ENCODE assay signal across 17 cellular contexts in the genomic region with DNA sequence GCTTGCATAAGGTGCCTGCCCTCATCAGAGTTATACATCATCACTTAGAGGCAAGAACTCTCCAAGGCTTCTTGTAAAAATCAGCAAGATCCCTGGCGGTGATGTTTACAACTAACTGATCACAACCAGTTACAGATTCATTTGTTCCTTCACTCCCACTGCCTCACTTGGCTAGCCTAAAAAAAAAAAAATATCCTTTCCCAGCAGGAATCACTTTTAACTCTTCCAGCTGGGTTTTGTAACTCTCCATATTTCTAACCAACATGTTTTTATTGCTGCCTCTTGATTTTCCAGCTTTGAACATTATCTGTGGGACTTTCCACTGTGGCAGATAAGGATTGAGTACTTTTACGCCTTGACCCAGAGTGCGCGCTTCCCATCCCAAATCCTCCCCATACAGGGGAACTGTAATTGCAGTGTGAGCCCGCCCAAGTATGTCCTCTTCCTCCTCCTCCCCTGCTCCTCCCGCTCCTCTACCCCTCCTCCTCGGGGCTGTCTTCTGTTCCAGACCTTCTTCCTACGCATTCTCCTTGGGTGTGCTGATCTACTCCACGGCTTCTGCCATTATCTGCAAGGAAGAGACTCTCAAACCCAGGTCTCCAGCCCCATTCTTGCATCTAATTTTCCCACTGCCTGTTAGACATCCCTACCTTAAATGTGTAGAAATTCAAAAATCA. TPM values are rescaled to one million over a fixed set of nuclear protein-coding genes. Genes with fewer than 3 reads are reported as not detected.
DNase-seq lines count a peak whose midpoint lies in the region; ATAC-seq and TF ChIP-seq lines count a peak whose summit lies in the region.
"Had no signal": no experiment of that assay in that cellular context is flagged by ENCODE, and none has a peak within 500 bp of the region (broad histone marks: within the 10 kb centered on the region; RNA-seq: fewer than 3 reads in every experiment).

No MANE protein-coding gene starts in this region.

- TF ChIP-seq CTCF in gastroesophageal sphincter (IDR thresholded peaks at IDR 0.05) = no peak
- no peak for TF ChIP-seq CTCF in nephron (IDR thresholded peaks at IDR 0.05; ENCODE audit: unreplicated experiment in 3 of 3)
- peak in 1 of 4 experiments; percentile 25 for TF ChIP-seq CTCF in uterus (IDR thresholded peaks at IDR 0.05)
- no peak for TF ChIP-seq CTCF in tibial nerve (IDR thresholded peaks at IDR 0.05)

- CTCF ChIA-PET in activated naive CD4-positive, alpha-beta T cell treated with anti-CD3 and anti-CD28 coated beads, Interleukin-2, amount 10 ng/mL, durations not matched to agents 7 days and 5 days (lab: Charles Lee) = no interaction called here

- no peaks in the 10 kb centered on the region for H3K27me3 ChIP-seq in gastroesophageal sphincter
- no peaks in the 10 kb centered on the region for H3K27me3 ChIP-seq in uterus
- no peaks in the 10 kb centered on the region for H3K27me3 ChIP-seq in tibial nerve

- H3K36me3 Mint-ChIP-seq in activated naive CD4-positive, alpha-beta T cell treated with anti-CD3 and anti-CD28 coated beads, Interleukin-2, amount 10 ng/mL, durations not matched to agents 7 days and 5 days = peaks cover 50% of the 10 kb centered on the region
- peaks cover 70% of the 10 kb centered on the region for H3K36me3 Mint-ChIP-seq in nephron (ENCODE audit: low read depth)

- peaks cover 14% of the 10 kb centered on the region for H3K4me1 Mint-ChIP-seq in activated naive CD4-positive, alpha-beta T cell treated with anti-CD3 and anti-CD28 coated beads, Interleukin-2, amount 10 ng/mL, durations not matched to agents 7 days and 5 days
- H3K4me1 Mint-ChIP-seq in nephron = peaks cover 19% of the 10 kb centered on the region
- H3K4me1 Mint-ChIP-seq: stimulated activated memory B cell treated with anti-CD40 and anti-IgM and Interleukin-4, amounts not matched to agents 10 μg/mL and 1 μg/mL and 100 μg/mL, for 72 hours had no signal

- intact Hi-C loops in uterus (cut with DNase I; ENCODE audit: low total_unique reads) = no loop called here

- H3K36me3 ChIP-seq in gastroesophageal sphincter (peaks cover 0 to 98% of the 10 kb centered on the region in 2 donors), uterus (no peaks in the 10 kb centered on the region), tibial nerve (peaks cover 0 to 97% (median 8%) of the 10 kb centered on the region in 3 donors)

- peak overlapping the region; percentile 64 for H3K27ac Mint-ChIP-seq in activated naive CD4-positive, alpha-beta T cell treated with anti-CD3 and anti-CD28 coated beads, Interleukin-2, amount 10 ng/mL, durations not matched to agents 7 days and 5 days
- peak overlapping the region; percentile 91 to 95 (median 94) for H3K27ac Mint-ChIP-seq in nephron
- H3K27ac Mint-ChIP-seq: stimulated activated memory B cell treated with anti-CD40 and anti-IgM and Interleukin-4, amounts not matched to agents 10 μg/mL and 1 μg/mL and 100 μg/mL, for 72 hours had no signal

- H3K4me3 ChIP-seq in gastroesophageal sphincter (no peak overlapping the region), uterus (no peak overlapping the region), tibial nerve (no peak overlapping the region)
- H3K4me3 ChIP-seq: A549, coronary artery had no signal

- WGBS in gastroesophageal sphincter (ENCODE audit: low coverage in 1 of 2), 2 donors = 46 to 66% methylated on average over 4 to 9 of the region's 9 CpGs
- 76% methylated on average over 9 of the region's 9 CpGs for WGBS in tibial nerve, 2 donors

- H3K9me3 ChIP-seq in gastroesophageal sphincter (no peaks in the 10 kb centered on the region), uterus (no peaks in the 10 kb centered on the region), tibial nerve (no peaks in the 10 kb centered on the region)
- H3K9me3 ChIP-seq: A549 had no signal

- no peaks in the 10 kb centered on the region for H3K27me3 Mint-ChIP-seq in activated naive CD4-positive, alpha-beta T cell treated with anti-CD3 and anti-CD28 coated beads, Interleukin-2, amount 10 ng/mL, durations not matched to agents 7 days and 5 days
- H3K27me3 Mint-ChIP-seq in nephron (ENCODE audit: low read depth) = no peaks in the 10 kb centered on the region
- H3K27me3 Mint-ChIP-seq: activated T-cell treated with anti-CD3 and anti-CD28 coated beads, Interleukin-2, amount 50 U/mL, for 24 hours; stimulated activated memory B cell treated with anti-CD40 and anti-IgM and Interleukin-4, amounts not matched to agents 10 μg/mL and 1 μg/mL and 100 μg/mL, for 72 hours had no signal

- H3K4me1 ChIP-seq in gastroesophageal sphincter = peaks cover 0 to 10% (median 0%) of the 10 kb centered on the region in 3 donors
- H3K4me1 ChIP-seq in uterus = peaks cover 0 to 9% of the 10 kb centered on the region in 2 donors
- peaks cover 0 to 11% (median 0%) of the 10 kb centered on the region in 4 donors for H3K4me1 ChIP-seq in tibial nerve
- H3K4me1 ChIP-seq: A549 had no signal

- no peak for TF ChIP-seq EP300 in gastroesophageal sphincter (IDR thresholded peaks at IDR 0.05)
- TF ChIP-seq EP300 in tibial nerve (IDR thresholded peaks at IDR 0.05) = no peak

- H3K27ac ChIP-seq in gastroesophageal sphincter (peak overlapping the region in 1 of 4 donors; percentile 9), uterus (peak overlapping the region; percentile 82 to 87), tibial nerve (no peak overlapping the region)
- H3K27ac ChIP-seq: A549 had no signal

- no peaks in the 10 kb centered on the region for H3K9me3 Mint-ChIP-seq in activated naive CD4-positive, alpha-beta T cell treated with anti-CD3 and anti-CD28 coated beads, Interleukin-2, amount 10 ng/mL, durations not matched to agents 7 days and 5 days
- no peaks in the 10 kb centered on the region for H3K9me3 Mint-ChIP-seq in nephron
- H3K9me3 Mint-ChIP-seq: activated T-cell treated with anti-CD3 and anti-CD28 coated beads, Interleukin-2, amount 50 U/mL, for 24 hours; stimulated activated memory B cell treated with anti-CD40 and anti-IgM and Interleukin-4, amounts not matched to agents 10 μg/mL and 1 μg/mL and 100 μg/mL, for 72 hours had no signal

- ATAC-seq in gastroesophageal sphincter = peak; percentile 27
- no peak for ATAC-seq in HG03108 (IDR thresholded peaks at IDR 0.05; ENCODE audit: unreplicated experiment)
- no peak for ATAC-seq in GM21825 (IDR thresholded peaks at IDR 0.05; ENCODE audit: unreplicated experiment)
- ATAC-seq: A549; activated CD4-positive, CD25-positive, alpha-beta regulatory T cell treated with anti-CD3 and anti-CD28 coated beads, Interleukin-2, amount 50 U/mL, for 24 hours; stimulated activated memory B cell treated with anti-CD40 and anti-IgM and Interleukin-4, amounts not matched to agents 10 μg/mL and 1 μg/mL and 100 μg/mL, for 72 hours had no signal

- no peak for TF ChIP-seq POLR2A in gastroesophageal sphincter (IDR thresholded peaks at IDR 0.05)
- TF ChIP-seq POLR2A in uterus (IDR thresholded peaks at IDR 0.05) = peak in 1 of 2 donors; percentile 32
- no peak for TF ChIP-seq POLR2A in tibial nerve (IDR thresholded peaks at IDR 0.05)

- no peak overlapping the region for H3K4me3 Mint-ChIP-seq in activated naive CD4-positive, alpha-beta T cell treated with anti-CD3 and anti-CD28 coated beads, Interleukin-2, amount 10 ng/mL, durations not matched to agents 7 days and 5 days
- H3K4me3 Mint-ChIP-seq in nephron = peak overlapping the region; percentile 1 to 21 (median 19)
- H3K4me3 Mint-ChIP-seq: activated T-cell treated with anti-CD3 and anti-CD28 coated beads, Interleukin-2, amount 50 U/mL, for 24 hours; stimulated activated memory B cell treated with anti-CD40 and anti-IgM and Interleukin-4, amounts not matched to agents 10 μg/mL and 1 μg/mL and 100 μg/mL, for 72 hours had no signal

- DNase-seq in activated naive CD4-positive, alpha-beta T cell treated with anti-CD3 and anti-CD28 coated beads, Interleukin-2, amount 10 ng/mL, durations not matched to agents 7 days and 5 days = no peak
- no peak for DNase-seq in activated naive CD4-positive, alpha-beta T cell treated with anti-CD3 and anti-CD28 coated beads, Interleukin-2, amount 50 U/mL, for 16 hours
- DNase-seq in uterus = peak; percentile 78 to 88
- DNase-seq in tibial nerve (ENCODE audit: low spot score in 2 of 2) = no peak
- DNase-seq: activated T-cell treated with anti-CD3 and anti-CD28 coated beads, Interleukin-2, amount 50 U/mL, for 24 hours; KBM-7; NCI-H146; stimulated activated CD4-positive, alpha-beta T cell treated with anti-CD3 and anti-CD28 coated beads, Interleukin-4, amount 100 ng/mL, for 4 hours; SW 1271 had no signal

RNA-seq across cellular contexts. Expression of gene CYB5D2, which starts 43.4 kb away (rescaled TPM):
- total RNA-seq in gastroesophageal sphincter = 10 to 100 TPM; 14.3 to 47.9 (median 24.5) TPM
- 10 to 100 TPM; 15.6 to 25.5 (median 19.7) TPM for total RNA-seq in uterus
- 10 to 100 TPM; 30.6 to 69.5 (median 59.5) TPM for total RNA-seq in tibial nerve

RNA-seq across cellular contexts. Expression of gene ZZEF1, which starts 43.6 kb away (rescaled TPM):
- total RNA-seq in gastroesophageal sphincter = 100 to 1,000 TPM in 1 of 4 donors, 10 to 100 TPM in 3; 55.6 to 105 (median 69.9) TPM
- 10 to 100 TPM; 25.4 to 88.0 (median 39.9) TPM for total RNA-seq in uterus
- 10 to 100 TPM; 67.1 to 93.9 (median 73.6) TPM for total RNA-seq in tibial nerve

Comparison
In these comparisons a context has a peak if more than half of its experiments do, and no peak if none do; other contexts are left out.
1. DNase-seq: peak in uterus (2 of 2); none in activated naive CD4-positive, alpha-beta T cell treated with anti-CD3 and anti-CD28 coated beads, Interleukin-2, amount 10 ng/mL, durations not matched to agents 7 days and 5 days (single experiment), activated naive CD4-positive, alpha-beta T cell treated with anti-CD3 and anti-CD28 coated beads, Interleukin-2, amount 50 U/mL, for 16 hours (single experiment) and tibial nerve (0 of 2).
2. H3K27ac ChIP-seq: peak in uterus (2 of 2); none in tibial nerve (0 of 4).